In the genomic region with DNA sequence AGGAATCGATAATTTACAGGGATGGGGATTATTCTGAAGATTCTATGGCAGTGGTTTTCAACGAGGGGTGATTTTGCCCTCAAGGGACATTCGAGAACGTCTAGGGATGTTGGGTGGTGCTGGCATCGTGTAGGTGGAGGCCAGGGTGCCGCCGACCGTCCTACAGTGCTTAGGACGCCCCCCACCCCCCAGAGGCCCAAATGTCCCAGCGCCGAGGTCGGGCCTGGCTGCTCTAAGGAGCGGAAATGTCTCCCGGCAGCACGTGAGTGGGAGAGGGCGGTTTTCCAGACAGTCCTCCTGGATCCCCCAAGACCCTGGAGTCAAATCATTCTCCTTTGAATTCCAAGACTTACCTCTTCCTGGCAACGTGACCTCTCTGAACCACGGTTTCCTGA, we compare ENCODE assay signal across 25 cellular contexts.
"Had no signal": no experiment of that assay in that cellular context is flagged by ENCODE, and none has a peak within 500 bp of the region (broad histone marks: within the 10 kb centered on the region; RNA-seq: fewer than 3 reads in every experiment).

No MANE protein-coding gene starts in this region.

- H3K27ac Mint-ChIP-seq: activated CD4-positive, alpha-beta memory T cell treated with anti-CD3 and anti-CD28 coated beads, Interleukin-2, amount 10 ng/mL, durations not matched to agents 7 days and 5 days; activated CD4-positive, alpha-beta T cell treated with anti-CD3 and anti-CD28 coated beads for 36 hours; activated naive CD8-positive, alpha-beta T cell treated with anti-CD3 and anti-CD28 coated beads, Interleukin-2, amount 10 ng/mL, durations not matched to agents 7 days and 5 days; T-helper 2 cell treated with Interferon-gamma antibody and Interleukin-4, amounts not matched to agents 5 μg/mL and 100 μg/mL, for 36 hours had no signal

- H3K4me3 ChIP-seq: adrenal gland, SJSA1 had no signal

- H3K36me3 Mint-ChIP-seq: activated naive CD8-positive, alpha-beta T cell treated with anti-CD3 and anti-CD28 coated beads, Interleukin-2, amount 10 ng/mL, durations not matched to agents 7 days and 5 days had no signal

- H3K27me3 ChIP-seq: adrenal gland had no signal

- H3K4me1 Mint-ChIP-seq: activated CD4-positive, alpha-beta memory T cell treated with anti-CD3 and anti-CD28 coated beads, Interleukin-2, amount 10 ng/mL, durations not matched to agents 7 days and 5 days; activated CD4-positive, alpha-beta T cell treated with anti-CD3 and anti-CD28 coated beads for 36 hours; activated naive CD8-positive, alpha-beta T cell treated with anti-CD3 and anti-CD28 coated beads, Interleukin-2, amount 10 ng/mL, durations not matched to agents 7 days and 5 days had no signal

- DNase-seq: activated CD4-positive, alpha-beta memory T cell treated with anti-CD3 and anti-CD28 coated beads, Interleukin-2, amount 10 ng/mL, durations not matched to agents 7 days and 5 days; activated CD4-positive, alpha-beta T cell treated with anti-CD3 and anti-CD28 coated beads for 36 hours; activated CD4-positive, alpha-beta T cell treated with anti-CD3 and anti-CD28 coated beads, Interleukin-2, amount 50 U/mL, for 1 hour; activated naive CD4-positive, alpha-beta T cell treated with anti-CD3 and anti-CD28 coated beads, Interleukin-2, amount 50 U/mL, for 16 hours; activated naive CD8-positive, alpha-beta T cell treated with anti-CD3 and anti-CD28 coated beads, Interleukin-2, amount 10 ng/mL, durations not matched to agents 7 days and 5 days; activated T-cell treated with anti-CD3 and anti-CD28 coated beads for 4 hours; adrenal gland; anterior cingulate cortex; central memory CD4-positive, alpha-beta T cell; Kasumi-1; NCI-H1105 treated with DMSO at 0.1 percent for 48 hours; NCI-H1436 treated with DMSO at 0.1 percent for 48 hours; NCI-H187 treated with DMSO at 0.1 percent for 48 hours; NCI-H2171; NCI-H2227 treated with DMSO at 0.1 percent for 48 hours; NCI-H526; NCI-H82; OCI-M1; RPMI8226; SHP77; WERI-Rb-1 had no signal

- H3K9me3 ChIP-seq: adrenal gland, SJSA1 had no signal

- H3K4me3 Mint-ChIP-seq: activated CD4-positive, alpha-beta memory T cell treated with anti-CD3 and anti-CD28 coated beads, Interleukin-2, amount 10 ng/mL, durations not matched to agents 7 days and 5 days; activated CD4-positive, alpha-beta T cell treated with anti-CD3 and anti-CD28 coated beads for 36 hours; activated naive CD8-positive, alpha-beta T cell treated with anti-CD3 and anti-CD28 coated beads, Interleukin-2, amount 10 ng/mL, durations not matched to agents 7 days and 5 days; T-helper 2 cell treated with Interferon-gamma antibody and Interleukin-4, amounts not matched to agents 5 μg/mL and 100 μg/mL, for 36 hours had no signal

- H3K36me3 ChIP-seq: adrenal gland, SJSA1, WERI-Rb-1 had no signal

- H3K27ac ChIP-seq: adrenal gland, SJSA1, WERI-Rb-1 had no signal

- H3K9me3 Mint-ChIP-seq: activated CD4-positive, alpha-beta memory T cell treated with anti-CD3 and anti-CD28 coated beads, Interleukin-2, amount 10 ng/mL, durations not matched to agents 7 days and 5 days; activated naive CD8-positive, alpha-beta T cell treated with anti-CD3 and anti-CD28 coated beads, Interleukin-2, amount 10 ng/mL, durations not matched to agents 7 days and 5 days; T-helper 2 cell treated with Interferon-gamma antibody and Interleukin-4, amounts not matched to agents 5 μg/mL and 100 μg/mL, for 36 hours had no signal

- H3K27me3 Mint-ChIP-seq: activated CD4-positive, alpha-beta memory T cell treated with anti-CD3 and anti-CD28 coated beads, Interleukin-2, amount 10 ng/mL, durations not matched to agents 7 days and 5 days had no signal

- ATAC-seq: activated CD4-positive, alpha-beta T cell treated with anti-CD3 and anti-CD28 coated beads for 36 hours; Panc1; SK-N-SH treated with all-trans-retinoic acid at 6 μM for 48 hours had no signal

- H3K4me1 ChIP-seq: adrenal gland, SJSA1 had no signal
